ENCODE assay signal across 9 cellular contexts in genomic region chr16:1825381-1825863, GRCh38. TPM values are rescaled to one million over a fixed set of nuclear protein-coding genes. Genes with fewer than 3 reads are reported as not detected.
A peak's percentile ranks its signal among the peaks of the same experiment; 100 is the strongest.
DNase-seq lines count a peak whose midpoint lies in the region; ATAC-seq and TF ChIP-seq lines count a peak whose summit lies in the region.
"Had no signal": no experiment of that assay in that cellular context is flagged by ENCODE, and none has a peak within 500 bp of the region (broad histone marks: within the 10 kb centered on the region; RNA-seq: fewer than 3 reads in every experiment).

No MANE protein-coding gene starts in this region.

- peaks cover 33% of the 10 kb centered on the region for H3K36me3 ChIP-seq in DND-41 (ENCODE audit: insufficient read depth, low read length)
- peaks cover 25% of the 10 kb centered on the region for H3K36me3 ChIP-seq in RWPE2 (ENCODE audit: low read depth)
- peaks cover 22 to 37% (median 33%) of the 10 kb centered on the region in 4 donors for H3K36me3 ChIP-seq in esophagus muscularis mucosa

- peak overlapping the region; percentile 90 for H3K4me2 ChIP-seq in DND-41 (ENCODE audit: insufficient read depth, low read length)

- H3K9me3 ChIP-seq in DND-41 (ENCODE audit: insufficient read depth, low read length, severe bottlenecking), result no peaks in the 10 kb centered on the region
- H3K9me3 ChIP-seq in RWPE2 (ENCODE audit: severe bottlenecking), result no peaks in the 10 kb centered on the region
- H3K9me3 ChIP-seq in esophagus muscularis mucosa, result no peaks in the 10 kb centered on the region

- H3K4me1 ChIP-seq in DND-41 (ENCODE audit: insufficient read depth, low read length), result peaks cover 52% of the 10 kb centered on the region
- peaks cover 6% of the 10 kb centered on the region for H3K4me1 ChIP-seq in RWPE2 (ENCODE audit: insufficient read depth, poor library complexity, severe bottlenecking)
- H3K4me1 ChIP-seq in esophagus muscularis mucosa, result peaks cover 46 to 68% (median 55%) of the 10 kb centered on the region in 4 donors
- peaks cover 11% of the 10 kb centered on the region for H3K4me1 ChIP-seq in foreskin keratinocyte

- TF ChIP-seq CTCF in DND-41 (IDR thresholded peaks at IDR 0.05; ENCODE audit: borderline replicate concordance, extremely low read depth, low read length, poor library complexity, severe bottlenecking) (no peak), RWPE2 (IDR thresholded peaks at IDR 0.05; ENCODE audit: poor library complexity, severe bottlenecking) (no peak), esophagus muscularis mucosa (IDR thresholded peaks at IDR 0.05) (no peak), foreskin keratinocyte (conservative IDR thresholded peaks at IDR 0.05) (no peak)

- ATAC-seq in DND-41 (ENCODE audit: insufficient read depth, low read depth) (no peak), RWPE2 (ENCODE audit: low read depth) (no peak), GM19463 (IDR thresholded peaks at IDR 0.05; ENCODE audit: unreplicated experiment) (no peak), foreskin keratinocyte (no peak), HG02970 (IDR thresholded peaks at IDR 0.05; ENCODE audit: low FRiP score, unreplicated experiment) (no peak)

- DNase-seq in DND-41 (no peak), RWPE2 (ENCODE audit: low spot score) (no peak), esophagus muscularis mucosa (ENCODE audit: extremely low spot score) (no peak), posterior vena cava (ENCODE audit: low spot score) (peak; percentile 78), AG20443 (ENCODE audit: low spot score) (no peak), foreskin keratinocyte (no peak)
- DNase-seq: NCI-H510A had no signal

- peak overlapping the region; percentile 19 to 95; a peak in 3 of 4 replicates for H3K4me3 ChIP-seq in DND-41 (ENCODE audit: low read depth in 1 of 2, low read length in 2 of 2)
- H3K4me3 ChIP-seq in RWPE2 (ENCODE audit: severe bottlenecking), result peak overlapping the region; percentile 62
- H3K4me3 ChIP-seq in esophagus muscularis mucosa, result peak overlapping the region; percentile 79 to 97 (median 90)

- WGBS in esophagus muscularis mucosa, result 81% methylated on average over 15 of the region's 15 CpGs

- H3K27ac ChIP-seq in DND-41 (ENCODE audit: low read length) (peak overlapping the region; percentile 28; the same call in 1 of the 2 replicates), RWPE2 (ENCODE audit: poor library complexity, severe bottlenecking) (no peak overlapping the region), esophagus muscularis mucosa (replicated peaks in 1 of 4) (peak overlapping the region; percentile 90 to 94 (median 92)), foreskin keratinocyte (no peak overlapping the region)

- H4K20me1 ChIP-seq in DND-41 (ENCODE audit: insufficient read depth, low read length), result peaks cover 22% of the 10 kb centered on the region

- peak overlapping the region; percentile 99; the same call in 1 of the 2 replicates for H2AFZ ChIP-seq in DND-41 (ENCODE audit: low read depth, low read length)

- H3K9ac ChIP-seq in DND-41 (ENCODE audit: low read depth, low read length), result peak overlapping the region; percentile 73

- no peak for TF ChIP-seq POLR2A in esophagus muscularis mucosa (IDR thresholded peaks at IDR 0.05; ENCODE audit: low read depth)

- intact Hi-C loops in esophagus muscularis mucosa (cut with DNase I) (no loop called here), posterior vena cava (cut with DNase I) (loop anchor here in 1 of 2 donors (10.0 kb wide), 1 partner anchor 1759 kb away; no protein-coding TSS in a partner anchor)

- H3K79me2 ChIP-seq in DND-41 (ENCODE audit: insufficient read depth, low read length), result peaks cover 56% of the 10 kb centered on the region

- TF ChIP-seq EP300 in esophagus muscularis mucosa (IDR thresholded peaks at IDR 0.05), result no peak

- H3K27me3 ChIP-seq in DND-41 (ENCODE audit: insufficient read depth, low read length, poor library complexity), result no peaks in the 10 kb centered on the region
- no peaks in the 10 kb centered on the region for H3K27me3 ChIP-seq in RWPE2 (ENCODE audit: insufficient read depth, poor library complexity, severe bottlenecking)
- no peaks in the 10 kb centered on the region for H3K27me3 ChIP-seq in esophagus muscularis mucosa
- no peaks in the 10 kb centered on the region for H3K27me3 ChIP-seq in foreskin keratinocyte

RNA-seq across cellular contexts. Expression of gene HAGH, which starts 1.2 kb away (rescaled TPM):
- total RNA-seq in esophagus muscularis mucosa (100 to 1,000 TPM; 148 to 264 (median 180) TPM), posterior vena cava (10 to 100 TPM; 36.1 to 48.2 TPM), foreskin keratinocyte (24.3 and 28.5 TPM in 2 replicates)
- polyA plus RNA-seq in foreskin keratinocyte, result 36.7 and 37.4 TPM in 2 replicates

RNA-seq across cellular contexts. Expression of gene FAHD1, which starts 1.6 kb away (rescaled TPM):
- total RNA-seq in esophagus muscularis mucosa, result 10 to 100 TPM; 20.4 to 43.2 (median 39.5) TPM
- total RNA-seq in posterior vena cava, result 10 to 100 TPM; 14.0 to 17.3 TPM
- 29.5 and 33.7 TPM in 2 replicates for total RNA-seq in foreskin keratinocyte
- 18.1 and 26.5 TPM in 2 replicates for polyA plus RNA-seq in foreskin keratinocyte

RNA-seq across cellular contexts. Expression of gene IGFALS, which starts 31.9 kb away (rescaled TPM):
- total RNA-seq in esophagus muscularis mucosa (under 1 TPM in 2 of 4 donors, not detected in 2; 0.45 to 0.75 TPM), posterior vena cava (under 1 TPM in 1 of 2 donors, not detected in 1; 0.10 TPM), foreskin keratinocyte (not detected in 2 replicates)
- polyA plus RNA-seq in foreskin keratinocyte, result not detected in 2 replicates

RNA-seq across cellular contexts. Expression of gene NUBP2, which starts 42.7 kb away (rescaled TPM):
- total RNA-seq in esophagus muscularis mucosa (10 to 100 TPM; 82.7 to 93.8 (median 87.6) TPM), posterior vena cava (10 to 100 TPM; 30.4 to 30.9 TPM), foreskin keratinocyte (70.1 and 73.3 TPM in 2 replicates)
- 113 and 121 TPM in 2 replicates for polyA plus RNA-seq in foreskin keratinocyte

RNA-seq across cellular contexts. Expression of gene SPSB3, which starts 43.1 kb away (rescaled TPM):
- total RNA-seq in esophagus muscularis mucosa, result 100 to 1,000 TPM in 1 of 4 donors, 10 to 100 TPM in 3; 69.1 to 101 (median 78.6) TPM
- 10 to 100 TPM; 21.7 to 26.7 TPM for total RNA-seq in posterior vena cava
- 21.7 and 27.4 TPM in 2 replicates for total RNA-seq in foreskin keratinocyte
- 24.5 and 32.4 TPM in 2 replicates for polyA plus RNA-seq in foreskin keratinocyte

Comparison
In these comparisons a context has a peak if more than half of its experiments do, and no peak if none do; other contexts are left out.
1. H3K27ac ChIP-seq: peak in DND-41 (single experiment) and esophagus muscularis mucosa (4 of 4); none in RWPE2 (single experiment) and foreskin keratinocyte (single experiment).
2. Peak in every context shown above with its lines, with median percentiles within 50 percentile points of each other: H3K4me3 ChIP-seq.